17 cellular contexts compared by ENCODE assay signal in the genomic region with DNA sequence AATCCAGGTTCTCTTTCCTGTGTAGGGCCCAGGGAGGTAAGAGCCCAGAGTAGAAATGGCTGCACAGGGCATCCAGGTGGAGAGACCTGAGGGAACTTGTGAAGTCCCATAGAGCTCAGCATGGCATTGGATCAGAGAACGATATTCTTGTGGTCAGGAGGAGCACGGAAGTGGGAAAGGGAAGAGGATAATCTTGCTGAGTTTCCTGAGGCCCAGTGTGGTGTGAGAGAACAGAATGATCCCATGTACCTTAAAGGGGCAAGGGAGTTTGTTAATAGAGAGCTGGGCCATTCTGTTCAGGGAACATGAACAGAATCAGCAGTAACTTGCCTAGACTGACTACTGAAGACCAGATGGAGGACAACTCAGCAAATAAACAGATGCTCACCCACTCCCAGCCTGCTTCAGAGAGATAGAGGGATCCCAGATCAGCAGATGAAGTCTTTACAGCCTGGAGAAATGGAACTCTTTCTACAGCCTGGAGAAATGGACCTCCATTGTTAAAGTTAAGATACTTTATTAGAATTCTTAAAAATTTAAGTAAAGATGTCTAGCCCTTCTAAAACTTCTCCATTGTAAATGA.
A peak's percentile ranks its signal among the peaks of the same experiment; 100 is the strongest.
DNase-seq lines count a peak whose midpoint lies in the region; ATAC-seq, FAIRE-seq and TF ChIP-seq lines count a peak whose summit lies in the region.
"Had no signal": no experiment of that assay in that cellular context is flagged by ENCODE, and none has a peak within 500 bp of the region (broad histone marks: within the 10 kb centered on the region; RNA-seq: fewer than 3 reads in every experiment).

No MANE protein-coding gene starts in this region.

- H3K4me3 Mint-ChIP-seq in MCF 10A (ENCODE audit: unreplicated experiment): no peak overlapping the region
- H3K4me3 Mint-ChIP-seq in endothelial cell (ENCODE audit: unreplicated experiment): no peak overlapping the region
- H3K4me3 Mint-ChIP-seq: brain, nephron progenitor cell had no signal

- peaks cover 6% of the 10 kb centered on the region for H3K36me3 Mint-ChIP-seq in MCF 10A (ENCODE audit: insufficient read depth, unreplicated experiment)
- H3K36me3 Mint-ChIP-seq in endothelial cell (ENCODE audit: low read depth, unreplicated experiment): no peaks in the 10 kb centered on the region
- H3K36me3 Mint-ChIP-seq: brain had no signal

- no peak overlapping the region for H2AFZ ChIP-seq in PC-9

- H3K9me3 ChIP-seq in breast epithelium: no peaks in the 10 kb centered on the region
- H3K9me3 ChIP-seq in PC-9 (ENCODE audit: insufficient read depth, low read depth): peaks cover 11% of the 10 kb centered on the region; the same call in 1 of the 2 replicates
- no peaks in the 10 kb centered on the region for H3K9me3 ChIP-seq in skeletal muscle satellite cell (replicated peaks; ENCODE audit: low read length)
- H3K9me3 ChIP-seq in tibial artery: no peaks in the 10 kb centered on the region

- no peaks in the 10 kb centered on the region for H3K9me2 ChIP-seq in PC-9 (ENCODE audit: insufficient read depth)

- POLR2A ChIA-PET in MCF 10A (lab: Yijun Ruan, JAX) (interaction anchor here (0.6 to 6.3 kb wide), 14 partner anchors 9 to 873 kb away, joined by 3 to 70 read pairs (median 4); a partner anchor contains a TSS), PC-9 (lab: Charles Lee; ENCODE audit: unreplicated experiment) (no interaction called here)

- BruUV-seq in MCF 10A (replicated peaks; lab: Mats Ljungman, UMichigan) (no TSS peak), PC-9 (replicated peaks; lab: Mats Ljungman, UMichigan) (no TSS peak)

- H3K36me3 ChIP-seq in breast epithelium (no peaks in the 10 kb centered on the region), PC-9 (ENCODE audit: low read depth) (no peaks in the 10 kb centered on the region), skeletal muscle satellite cell (ENCODE audit: insufficient read depth, low read length) (no peaks in the 10 kb centered on the region), tibial artery (no peaks in the 10 kb centered on the region)

- H3K4me1 ChIP-seq in breast epithelium: no peaks in the 10 kb centered on the region
- H3K4me1 ChIP-seq in PC-9 (replicated peaks; ENCODE audit: insufficient read depth): peaks cover 61% of the 10 kb centered on the region
- peaks cover 64% of the 10 kb centered on the region for H3K4me1 ChIP-seq in skeletal muscle satellite cell (ENCODE audit: control insufficient read depth, insufficient read depth, low read length)
- H3K4me1 ChIP-seq in tibial artery: peaks cover 0 to 8% (median 0%) of the 10 kb centered on the region in 4 donors

- CTCF ChIA-PET in MCF 10A (lab: Yijun Ruan, JAX) (interaction anchor here (0.8 to 1.5 kb wide), 5 partner anchors 12 to 263 kb away, joined by 3 to 8 read pairs (median 3); no protein-coding TSS in a partner anchor), PC-9 (lab: Charles Lee) (no interaction called here)

- DNase-seq in MCF 10A (ENCODE audit: unreplicated experiment): no peak
- DNase-seq in breast epithelium (ENCODE audit: low spot score in 2 of 2): no peak
- no peak for DNase-seq in PC-9
- peak; percentile 5 for DNase-seq in endothelial cell (ENCODE audit: low spot score)
- no peak for DNase-seq in tibial artery
- DNase-seq in HTR-8/SVneo (ENCODE audit: insufficient read length, low spot score): no peak
- DNase-seq: activated CD4-positive, alpha-beta T cell treated with anti-CD3 and anti-CD28 coated beads, Interleukin-2, amount 50 U/mL, for 4 hours; activated gamma-delta T cell; nephron progenitor cell; stimulated activated CD4-positive, alpha-beta T cell treated with anti-CD3 and anti-CD28 coated beads, Interleukin-2, amount 100 ng/mL, for 24 hours had no signal

- peak overlapping the region; percentile 7 for H3K9ac ChIP-seq in skeletal muscle satellite cell (ENCODE audit: low read depth, low read length)

- H3K27ac Mint-ChIP-seq in MCF 10A (ENCODE audit: low read depth, unreplicated experiment) (peak overlapping the region; percentile 96), endothelial cell (ENCODE audit: unreplicated experiment) (peak overlapping the region; percentile 76)
- H3K27ac Mint-ChIP-seq: brain, nephron progenitor cell had no signal

- H3K4me3 ChIP-seq in breast epithelium: no peak overlapping the region
- H3K4me3 ChIP-seq in PC-9: no peak overlapping the region
- no peak overlapping the region for H3K4me3 ChIP-seq in skeletal muscle satellite cell (ENCODE audit: low read length)
- no peak overlapping the region for H3K4me3 ChIP-seq in tibial artery
- H3K4me3 ChIP-seq: lung had no signal

- H3K27ac ChIP-seq in breast epithelium (no peak overlapping the region), PC-9 (peak overlapping the region; percentile 87), tibial artery (no peak overlapping the region)

- H3K27me3 Mint-ChIP-seq in MCF 10A (ENCODE audit: insufficient read depth, unreplicated experiment) (no peaks in the 10 kb centered on the region), endothelial cell (ENCODE audit: unreplicated experiment) (no peaks in the 10 kb centered on the region)

- H3K9me3 Mint-ChIP-seq in MCF 10A (ENCODE audit: unreplicated experiment) (no peaks in the 10 kb centered on the region), endothelial cell (ENCODE audit: unreplicated experiment) (no peaks in the 10 kb centered on the region)
- H3K9me3 Mint-ChIP-seq: brain had no signal

- no peak for TF ChIP-seq CTCF in MCF 10A (IDR thresholded peaks at IDR 0.05; ENCODE audit: unreplicated experiment)
- TF ChIP-seq CTCF in breast epithelium (IDR thresholded peaks at IDR 0.05): no peak
- no peak for TF ChIP-seq CTCF in PC-9 (conservative IDR thresholded peaks at IDR 0.05)
- TF ChIP-seq CTCF in endothelial cell (IDR thresholded peaks at IDR 0.05; ENCODE audit: unreplicated experiment): no peak
- TF ChIP-seq CTCF in tibial artery (IDR thresholded peaks at IDR 0.05): no peak

- intact Hi-C loops in MCF 10A (cut with micrococcal nuclease): no loop called here
- intact Hi-C loops in breast epithelium (cut with DNase I; ENCODE audit: low total_unique reads): no loop called here
- intact Hi-C loops in PC-9 (cut with micrococcal nuclease; ENCODE audit: unreplicated experiment): no loop called here
- intact Hi-C loops in tibial artery (cut with DNase I; ENCODE audit: low total_unique reads): no loop called here

- H4K20me1 ChIP-seq in PC-9 (ENCODE audit: insufficient read depth): no peaks in the 10 kb centered on the region

- no peaks in the 10 kb centered on the region for H3K79me2 ChIP-seq in PC-9 (ENCODE audit: low read depth)

- FAIRE-seq in HTR-8/SVneo (lab: Jason Lieb, UNC): no peak
- FAIRE-seq: frontal cortex, G401.6, GM19239 had no signal

- no peak overlapping the region for H3K4me2 ChIP-seq in PC-9
- peak overlapping the region; percentile 20 for H3K4me2 ChIP-seq in skeletal muscle satellite cell (ENCODE audit: low read length)

- no peak for TF ChIP-seq POLR2A in breast epithelium (IDR thresholded peaks at IDR 0.05)

- H3K27me3 ChIP-seq in breast epithelium (no peaks in the 10 kb centered on the region), PC-9 (ENCODE audit: insufficient read depth, low read depth) (no peaks in the 10 kb centered on the region), skeletal muscle satellite cell (ENCODE audit: control insufficient read depth, insufficient read depth, low read length) (no peaks in the 10 kb centered on the region), tibial artery (no peaks in the 10 kb centered on the region)

- peaks cover 19% of the 10 kb centered on the region for H3F3A ChIP-seq in PC-9 (ENCODE audit: insufficient read depth, low read depth)

- H3K4me1 Mint-ChIP-seq in MCF 10A (ENCODE audit: insufficient read depth, unreplicated experiment) (peaks cover 47% of the 10 kb centered on the region), endothelial cell (ENCODE audit: unreplicated experiment) (peaks cover 23% of the 10 kb centered on the region)

- ATAC-seq in HG03520 (IDR thresholded peaks at IDR 0.05; ENCODE audit: unreplicated experiment): no peak
